Comparison of ENCODE assay signal across 15 cellular contexts in the genomic region with DNA sequence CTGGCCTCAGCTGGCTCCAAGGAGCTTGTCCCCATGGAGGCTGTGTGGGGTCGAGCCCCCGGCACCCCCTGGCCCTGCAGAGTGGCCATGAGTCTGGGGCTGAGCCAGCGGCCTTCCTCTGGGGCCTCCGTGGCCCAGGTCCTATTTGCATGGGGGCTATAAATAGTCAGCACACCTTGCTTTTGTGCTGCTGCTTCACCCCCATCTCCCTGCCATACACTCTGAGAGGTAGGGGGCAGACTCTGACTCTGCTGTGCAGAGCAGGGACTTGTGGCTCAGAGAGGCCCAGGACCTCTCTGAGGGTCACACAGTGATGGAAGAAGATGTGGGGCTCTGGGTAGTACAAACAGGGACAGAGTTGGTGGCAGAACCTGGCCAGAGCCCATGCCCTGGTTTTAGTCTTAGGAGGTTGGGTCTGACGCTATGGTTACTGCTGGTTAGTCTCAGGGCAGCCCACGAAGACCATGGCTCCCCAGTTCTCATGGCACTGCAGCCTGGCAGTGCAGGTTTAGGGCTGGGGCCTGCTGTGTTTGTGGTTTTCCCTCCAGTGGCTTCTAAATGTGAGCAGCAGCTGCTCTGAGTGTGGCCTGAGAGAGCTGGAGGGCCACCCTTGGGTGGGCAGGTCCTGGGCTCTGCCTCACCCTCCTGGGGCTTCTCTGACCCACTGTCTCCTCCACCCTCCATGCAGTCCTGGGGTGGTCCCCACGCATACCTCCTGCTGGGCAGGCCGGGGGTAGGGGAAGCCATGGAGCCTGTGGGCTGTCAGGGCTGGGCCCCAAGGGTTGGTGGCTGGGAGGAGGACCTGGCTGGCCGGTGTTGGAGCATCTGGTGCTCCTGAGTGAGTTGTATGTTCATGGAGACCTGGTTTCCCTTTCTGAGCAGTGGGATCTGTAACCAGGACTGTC. TPM values are rescaled to one million over a fixed set of nuclear protein-coding genes. Genes with fewer than 3 reads are reported as not detected.
A peak's percentile ranks its signal among the peaks of the same experiment; 100 is the strongest.
DNase-seq lines count a peak whose midpoint lies in the region; ATAC-seq and TF ChIP-seq lines count a peak whose summit lies in the region.
"Had no signal": no experiment of that assay in that cellular context is flagged by ENCODE, and none has a peak within 500 bp of the region (broad histone marks: within the 10 kb centered on the region; RNA-seq: fewer than 3 reads in every experiment).

No MANE protein-coding gene starts in this region.

- no peaks in the 10 kb centered on the region for H3K27me3 ChIP-seq in PC-9 (ENCODE audit: insufficient read depth, low read depth)
- H3K27me3 ChIP-seq: left lung, tibial nerve had no signal

- 0 out of 2 replicates have a peak, but pooled peaks cover 2% of the 10 kb centered on the region for H3K79me2 ChIP-seq in PC-9 (ENCODE audit: low read depth)

- H3K27me3 Mint-ChIP-seq in memory B cell: no peaks in the 10 kb centered on the region

- H3K4me2 ChIP-seq in PC-9: no peak overlapping the region

- H3K27ac Mint-ChIP-seq in memory B cell: no peak overlapping the region

- H3K4me3 ChIP-seq in PC-9: no peak overlapping the region
- H3K4me3 ChIP-seq: left lung, prostate gland, tibial nerve had no signal

- H3K4me1 Mint-ChIP-seq in memory B cell: peaks cover 72% of the 10 kb centered on the region

- no peak overlapping the region for H3K27ac ChIP-seq in PC-9
- H3K27ac ChIP-seq: left lung, prostate gland, tibial nerve had no signal

- no TSS peak for BruUV-seq in PC-9 (replicated peaks; lab: Mats Ljungman, UMichigan)

- DNase-seq in memory B cell (ENCODE audit: low spot score in 2 of 2) (no peak), A172 (ENCODE audit: low spot score) (no peak), GDM1 (lab: John Stamatoyannopoulos, UW) (no peak), PC-9 (no peak)
- no peak for DNase-seq in stimulated activated CD4-positive, alpha-beta T cell treated with anti-CD3 and anti-CD28 coated beads, Interleukin-2, amount 100 ng/mL, for 48 hours
- DNase-seq: activated effector memory CD4-positive, alpha-beta T cell treated with anti-CD3 and anti-CD28 coated beads, Interleukin-2, amount 50 U/mL, for 16 hours; foreskin melanocyte; NCI-H1930; RPMI8226 had no signal

- peaks cover 12% of the 10 kb centered on the region for H3K36me3 Mint-ChIP-seq in memory B cell

- CTCF ChIA-PET in PC-9 (lab: Charles Lee): no interaction called here

- H3K4me1 ChIP-seq in PC-9 (replicated peaks; ENCODE audit: insufficient read depth): no peaks in the 10 kb centered on the region

- H3F3A ChIP-seq in PC-9 (ENCODE audit: insufficient read depth, low read depth): no peaks in the 10 kb centered on the region

- H3K4me3 Mint-ChIP-seq in memory B cell: peak overlapping the region; percentile 82

- H3K9me3 Mint-ChIP-seq in memory B cell: no peaks in the 10 kb centered on the region

- ATAC-seq in GM18502 (IDR thresholded peaks at IDR 0.05; ENCODE audit: poor library complexity, unreplicated experiment) (peak; percentile 52), GM21526 (IDR thresholded peaks at IDR 0.05; ENCODE audit: low FRiP score, unreplicated experiment) (peak; percentile 48), HG03108 (IDR thresholded peaks at IDR 0.05; ENCODE audit: unreplicated experiment) (peak; percentile 47), memory B cell (ENCODE audit: low read depth) (peak; percentile 67)
- ATAC-seq: left lung had no signal

- no peak for TF ChIP-seq CTCF in PC-9 (conservative IDR thresholded peaks at IDR 0.05)

- no peaks in the 10 kb centered on the region for H3K9me2 ChIP-seq in PC-9 (ENCODE audit: insufficient read depth)

- H3K9me3 ChIP-seq in PC-9 (ENCODE audit: insufficient read depth, low read depth): no peaks in the 10 kb centered on the region
- H3K9me3 ChIP-seq: left lung, prostate gland, tibial nerve had no signal

- H2AFZ ChIP-seq in PC-9: no peak overlapping the region

- POLR2A ChIA-PET in PC-9 (lab: Charles Lee; ENCODE audit: unreplicated experiment): no interaction called here

- H4K20me1 ChIP-seq in PC-9 (ENCODE audit: insufficient read depth): no peaks in the 10 kb centered on the region

- intact Hi-C loops in PC-9 (cut with micrococcal nuclease; ENCODE audit: unreplicated experiment): no loop called here

- no peaks in the 10 kb centered on the region for H3K36me3 ChIP-seq in PC-9 (ENCODE audit: low read depth)

RNA-seq across cellular contexts. Expression of gene PRKCD, which starts 13.6 kb away (rescaled TPM):
- total RNA-seq in A172 (2014; rRNA removed; shearing (Covaris generic)): 2.5 and 3.4 TPM in 2 replicates
- 30.1 and 34.3 TPM in 2 replicates for total RNA-seq in PC-9 (2021)

RNA-seq across cellular contexts. Expression of gene RFT1, which starts 44.4 kb away (rescaled TPM):
- 27.0 and 33.6 TPM in 2 replicates for total RNA-seq in A172 (2014; rRNA removed; shearing (Covaris generic))
- 30.8 and 31.0 TPM in 2 replicates for total RNA-seq in PC-9 (2021)
